In the genomic region with DNA sequence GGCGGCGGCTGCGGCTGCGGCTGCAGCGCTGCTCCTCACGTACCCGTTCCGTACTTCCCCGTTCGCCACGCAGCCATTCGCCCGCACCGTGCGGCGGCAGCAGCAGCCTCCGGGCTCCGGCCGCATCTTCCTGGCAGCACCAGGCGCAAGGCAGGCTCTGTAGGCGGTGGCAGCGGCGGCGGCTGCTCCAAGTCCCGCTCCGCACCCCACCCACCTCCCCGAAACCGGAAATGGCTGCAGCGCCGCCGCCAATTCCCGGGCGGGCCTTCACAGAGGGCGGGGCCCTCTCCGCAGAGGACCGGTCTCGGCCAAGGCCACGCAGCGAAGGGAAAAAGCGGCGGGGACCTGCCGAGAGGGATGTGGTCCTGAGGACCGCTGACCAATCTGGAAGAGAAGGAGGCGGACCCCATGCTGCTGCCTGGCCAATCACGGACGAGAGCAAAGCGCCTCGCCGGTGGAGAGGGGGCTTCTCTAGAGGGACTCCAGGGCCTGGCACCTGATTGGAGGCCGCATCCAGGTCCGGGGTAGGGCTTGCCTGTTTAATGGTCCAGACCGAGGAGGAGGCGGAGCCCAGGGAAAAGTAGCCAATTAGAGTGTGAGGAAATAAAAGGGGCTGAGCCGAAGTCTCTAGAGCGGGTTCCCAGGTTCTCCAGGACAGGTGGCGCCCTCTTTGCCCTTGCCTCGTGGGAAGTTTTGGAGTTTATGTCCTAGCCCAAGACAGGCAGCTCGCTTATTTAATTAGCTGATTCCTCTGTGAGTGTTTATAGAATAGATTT, we compare ENCODE assay signal across 8 cellular contexts. TPM values are rescaled to one million over a fixed set of nuclear protein-coding genes. Genes with fewer than 3 reads are reported as not detected.
DNase-seq lines count a peak whose midpoint lies in the region; ATAC-seq and TF ChIP-seq lines count a peak whose summit lies in the region.

A gene with protein sequence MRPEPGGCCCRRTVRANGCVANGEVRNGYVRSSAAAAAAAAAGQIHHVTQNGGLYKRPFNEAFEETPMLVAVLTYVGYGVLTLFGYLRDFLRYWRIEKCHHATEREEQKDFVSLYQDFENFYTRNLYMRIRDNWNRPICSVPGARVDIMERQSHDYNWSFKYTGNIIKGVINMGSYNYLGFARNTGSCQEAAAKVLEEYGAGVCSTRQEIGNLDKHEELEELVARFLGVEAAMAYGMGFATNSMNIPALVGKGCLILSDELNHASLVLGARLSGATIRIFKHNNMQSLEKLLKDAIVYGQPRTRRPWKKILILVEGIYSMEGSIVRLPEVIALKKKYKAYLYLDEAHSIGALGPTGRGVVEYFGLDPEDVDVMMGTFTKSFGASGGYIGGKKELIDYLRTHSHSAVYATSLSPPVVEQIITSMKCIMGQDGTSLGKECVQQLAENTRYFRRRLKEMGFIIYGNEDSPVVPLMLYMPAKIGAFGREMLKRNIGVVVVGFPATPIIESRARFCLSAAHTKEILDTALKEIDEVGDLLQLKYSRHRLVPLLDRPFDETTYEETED (minus strand): TSS at position 184 of the 776 bp plus-strand sequence. CDS start 58 bp downstream, at position 126.

- peak; percentile 100 for DNase-seq in EL
- DNase-seq in GOT3 (lab: John Stamatoyannopoulos, UW): peak; percentile 64
- peak; percentile 94 for DNase-seq in RPMI8226
- peak; percentile 89 to 96 for DNase-seq in activated T-helper 1 cell treated with anti-CD3 and anti-CD28 coated beads, Interleukin-2, amount 50 U/mL, for 16 hours (ENCODE audit: low read depth in 1 of 2, low spot score in 1 of 2)
- peak; percentile 99 for DNase-seq in fibroblast of gingiva (ENCODE audit: low read depth)
- peak; percentile 98 for DNase-seq in naive B cell

- H3K4me3 Mint-ChIP-seq in naive B cell: peak within 1 kb of the TSS; percentile 83 to 98 (median 91)
- H3K4me3 Mint-ChIP-seq in stimulated activated memory B cell treated with anti-CD40 and anti-IgM and Interleukin-4, amounts not matched to agents 10 μg/mL and 1 μg/mL and 100 μg/mL, for 72 hours: peak within 1 kb of the TSS; percentile 87

- no peaks in the 10 kb centered on the region for H3K27me3 Mint-ChIP-seq in naive B cell
- no peaks in the 10 kb centered on the region for H3K27me3 Mint-ChIP-seq in stimulated activated memory B cell treated with anti-CD40 and anti-IgM and Interleukin-4, amounts not matched to agents 10 μg/mL and 1 μg/mL and 100 μg/mL, for 72 hours

- peak; percentile 93 to 94 for ATAC-seq in naive B cell (ENCODE audit: low read depth in 2 of 2)
- ATAC-seq in stimulated activated memory B cell treated with anti-CD40 and anti-IgM and Interleukin-4, amounts not matched to agents 10 μg/mL and 1 μg/mL and 100 μg/mL, for 72 hours: peak; percentile 99

- H3K36me3 Mint-ChIP-seq in naive B cell: no peaks in the 10 kb centered on the region
- peaks cover 6% of the 10 kb centered on the region for H3K36me3 Mint-ChIP-seq in stimulated activated memory B cell treated with anti-CD40 and anti-IgM and Interleukin-4, amounts not matched to agents 10 μg/mL and 1 μg/mL and 100 μg/mL, for 72 hours

- peaks cover 0 to 5% (median 0%) of the 10 kb centered on the region in 7 donors for H3K9me3 Mint-ChIP-seq in naive B cell
- no peaks in the 10 kb centered on the region for H3K9me3 Mint-ChIP-seq in stimulated activated memory B cell treated with anti-CD40 and anti-IgM and Interleukin-4, amounts not matched to agents 10 μg/mL and 1 μg/mL and 100 μg/mL, for 72 hours

- TF ChIP-seq CTCF in LNCAP (IDR thresholded peaks at IDR 0.05): peak; percentile 29; the same call in 1 of the 2 replicates

- H3K27ac Mint-ChIP-seq in naive B cell: peak within 1 kb of the TSS; percentile 76 to 96 (median 90)
- H3K27ac Mint-ChIP-seq in stimulated activated memory B cell treated with anti-CD40 and anti-IgM and Interleukin-4, amounts not matched to agents 10 μg/mL and 1 μg/mL and 100 μg/mL, for 72 hours: peak within 1 kb of the TSS; percentile 82

- H3K4me1 Mint-ChIP-seq in naive B cell: peaks cover 32 to 47% (median 38%) of the 10 kb centered on the region in 3 donors
- H3K4me1 Mint-ChIP-seq in stimulated activated memory B cell treated with anti-CD40 and anti-IgM and Interleukin-4, amounts not matched to agents 10 μg/mL and 1 μg/mL and 100 μg/mL, for 72 hours: peaks cover 39% of the 10 kb centered on the region

RNA-seq across cellular contexts. Expression of the gene that starts here (rescaled TPM):
- 10 to 100 TPM in 5 of 6 donors, 1 to 10 TPM in 1; 2.1 to 37.2 (median 32.8) TPM for polyA plus RNA-seq in naive B cell (ENCODE audit: low read depth in 6 of 6)

Comparison
In these comparisons a context has a peak if more than half of its experiments do, and no peak if none do; other contexts are left out.
1. Peak in every context shown above with its lines: DNase-seq and ATAC-seq.